ENCODE assay signal across 10 cellular contexts in genomic region chr1:27418786-27419185, GRCh38. TPM values are rescaled to one million over a fixed set of nuclear protein-coding genes. Genes with fewer than 3 reads are reported as not detected.
A peak's percentile ranks its signal among the peaks of the same experiment; 100 is the strongest.
DNase-seq lines count a peak whose midpoint lies in the region; ATAC-seq and TF ChIP-seq lines count a peak whose summit lies in the region.
"Had no signal": no experiment of that assay in that cellular context is flagged by ENCODE, and none has a peak within 500 bp of the region (broad histone marks: within the 10 kb centered on the region; RNA-seq: fewer than 3 reads in every experiment).

No MANE protein-coding gene starts in this region.

- no peak for DNase-seq in right atrium auricular region (ENCODE audit: low spot score)
- no peak for DNase-seq in Right ventricle myocardium inferior (ENCODE audit: missing footprints)
- DNase-seq in mesendoderm: peak; percentile 67
- no peak for DNase-seq in uterus
- no peak for DNase-seq in NCI-H187 (lab: John Stamatoyannopoulos, UW)
- DNase-seq: activated CD8-positive, alpha-beta memory T cell treated with anti-CD3 and anti-CD28 coated beads, Interleukin-2, amount 50 U/mL, for 48 hours had no signal

- H2BK15ac ChIP-seq in mesendoderm (replicated peaks; ENCODE audit: low read depth): no peak overlapping the region

- no peak overlapping the region for H3K18ac ChIP-seq in mesendoderm (ENCODE audit: low read length)

- ATAC-seq in Right ventricle myocardium inferior (no peak), GM21381 (IDR thresholded peaks at IDR 0.05; ENCODE audit: unreplicated experiment) (no peak), GM18517 (IDR thresholded peaks at IDR 0.05; ENCODE audit: unreplicated experiment) (no peak)

- H3K27ac ChIP-seq in right atrium auricular region: peak overlapping the region; percentile 63 to 73
- H3K27ac ChIP-seq in angular gyrus (ENCODE audit: low read depth, low read length): peak overlapping the region; percentile 78
- peak overlapping the region; percentile 21 for H3K27ac ChIP-seq in mesendoderm (ENCODE audit: low read depth, low read length)
- peak overlapping the region; percentile 75 to 96 for H3K27ac ChIP-seq in uterus
- H3K27ac ChIP-seq: C4-2B had no signal

- H3K23ac ChIP-seq in mesendoderm (ENCODE audit: low read length): no peak overlapping the region

- H4K8ac ChIP-seq in mesendoderm (ENCODE audit: low read depth, low read length): no peak overlapping the region

- H3K4me3 ChIP-seq in right atrium auricular region (no peak overlapping the region), mesendoderm (ENCODE audit: low read length) (no peak overlapping the region), uterus (no peak overlapping the region)

- H3K79me2 ChIP-seq in mesendoderm (ENCODE audit: control insufficient read depth, insufficient read depth, low read length): no peaks in the 10 kb centered on the region

- no peak overlapping the region for H2AK5ac ChIP-seq in mesendoderm (ENCODE audit: low read length)

- intact Hi-C loops in Right ventricle myocardium inferior (cut with DNase I) (loop anchor here (5.0 kb wide), 1 partner anchor 124 kb away; no protein-coding TSS in a partner anchor), uterus (cut with DNase I; ENCODE audit: low total_unique reads) (no loop called here)

- no peak overlapping the region for H4K5ac ChIP-seq in mesendoderm (ENCODE audit: low read length)

- no peaks in the 10 kb centered on the region for H3K79me1 ChIP-seq in mesendoderm (ENCODE audit: low read length)

- peak overlapping the region; percentile 47 for H3K9ac ChIP-seq in mesendoderm (ENCODE audit: low read length)

- H3K4me2 ChIP-seq in mesendoderm (ENCODE audit: low read length): no peak overlapping the region

- no CpG with 5 or more reads among the region's 6 CpGs for WGBS in mesendoderm (ENCODE audit: extremely low coverage, insufficient coverage, low lambda C conversion rate)

- H3K4me1 ChIP-seq in right atrium auricular region: peaks cover 0 to 65% of the 10 kb centered on the region in 2 donors
- peaks cover 4% of the 10 kb centered on the region for H3K4me1 ChIP-seq in mesendoderm (ENCODE audit: control insufficient read depth, low read depth, low read length)
- H3K4me1 ChIP-seq in uterus: peaks cover 10 to 18% of the 10 kb centered on the region in 2 donors

- H3K56ac ChIP-seq in mesendoderm (ENCODE audit: low read length): peak overlapping the region; percentile 71

- H3K4ac ChIP-seq in mesendoderm (ENCODE audit: low read depth, low read length): no peak overlapping the region

- H2BK5ac ChIP-seq in mesendoderm (ENCODE audit: low read length): no peak overlapping the region

- H2BK120ac ChIP-seq in mesendoderm (ENCODE audit: low read depth, low read length): no peak overlapping the region

- H3K36me3 ChIP-seq in right atrium auricular region (peaks cover 42% of the 10 kb centered on the region), mesendoderm (ENCODE audit: control insufficient read depth, insufficient read depth, low read length) (peaks cover 7% of the 10 kb centered on the region), uterus (no peaks in the 10 kb centered on the region)

- TF ChIP-seq CTCF in right atrium auricular region (IDR thresholded peaks at IDR 0.05) (no peak), uterus (IDR thresholded peaks at IDR 0.05) (no peak)

- H3K27me3 ChIP-seq in right atrium auricular region (no peaks in the 10 kb centered on the region), mesendoderm (ENCODE audit: insufficient read depth, low read length, poor library complexity) (no peaks in the 10 kb centered on the region), uterus (no peaks in the 10 kb centered on the region)

- H3K9me3 ChIP-seq in right atrium auricular region (no peaks in the 10 kb centered on the region), uterus (no peaks in the 10 kb centered on the region)

- TF ChIP-seq POLR2A in uterus (IDR thresholded peaks at IDR 0.05): no peak

RNA-seq across cellular contexts. Expression of gene GPR3, which starts 26.4 kb away (rescaled TPM):
- total RNA-seq in right atrium auricular region (1 to 10 TPM; 2.9 to 4.4 TPM), Right ventricle myocardium inferior (not detected), uterus (1 to 10 TPM in 1 of 4 donors, under 1 TPM in 1, not detected in 2; 0.55 to 1.9 TPM)
- 10.4 TPM for polyA plus RNA-seq in mesendoderm (2013, experiment 1 of 2)
- polyA plus RNA-seq in mesendoderm (2013, experiment 2 of 2): 10.7 TPM

RNA-seq across cellular contexts. Expression of gene CD164L2, which starts 35.7 kb away (rescaled TPM):
- total RNA-seq in right atrium auricular region (not detected), Right ventricle myocardium inferior (not detected), uterus (under 1 TPM in 1 of 4 donors, not detected in 3; 0.69 TPM)
- polyA plus RNA-seq in mesendoderm (2013, experiment 1 of 2): 0.17 TPM
- 0.11 TPM for polyA plus RNA-seq in mesendoderm (2013, experiment 2 of 2)

RNA-seq across cellular contexts. Expression of gene FCN3, which starts 44.2 kb away (rescaled TPM):
- total RNA-seq in right atrium auricular region (10 to 100 TPM; 21.1 to 36.6 TPM), Right ventricle myocardium inferior (20.7 TPM), uterus (1 to 10 TPM in 3 of 4 donors, not detected in 1; 2.1 to 4.7 (median 2.4) TPM)
- 0.04 TPM for polyA plus RNA-seq in mesendoderm (2013, experiment 1 of 2)
- not detected for polyA plus RNA-seq in mesendoderm (2013, experiment 2 of 2)

RNA-seq across cellular contexts. Expression of gene MAP3K6, which starts 52.0 kb away (rescaled TPM):
- total RNA-seq in right atrium auricular region (10 to 100 TPM; 31.3 to 42.1 TPM), Right ventricle myocardium inferior (51.3 TPM), uterus (100 to 1,000 TPM in 1 of 4 donors, 10 to 100 TPM in 3; 10.9 to 124 (median 16.5) TPM)
- polyA plus RNA-seq in mesendoderm (2013, experiment 1 of 2): 3.7 TPM
- 4.2 TPM for polyA plus RNA-seq in mesendoderm (2013, experiment 2 of 2)

Comparison
In these comparisons a context has a peak if more than half of its experiments do, and no peak if none do; other contexts are left out.
1. H3K27ac ChIP-seq: peak in every context shown above with its lines; median percentile 86 in uterus; 78 in angular gyrus; 68 in right atrium auricular region; 21 in mesendoderm.